ENCODE assay signal across 17 cellular contexts in the genomic region with DNA sequence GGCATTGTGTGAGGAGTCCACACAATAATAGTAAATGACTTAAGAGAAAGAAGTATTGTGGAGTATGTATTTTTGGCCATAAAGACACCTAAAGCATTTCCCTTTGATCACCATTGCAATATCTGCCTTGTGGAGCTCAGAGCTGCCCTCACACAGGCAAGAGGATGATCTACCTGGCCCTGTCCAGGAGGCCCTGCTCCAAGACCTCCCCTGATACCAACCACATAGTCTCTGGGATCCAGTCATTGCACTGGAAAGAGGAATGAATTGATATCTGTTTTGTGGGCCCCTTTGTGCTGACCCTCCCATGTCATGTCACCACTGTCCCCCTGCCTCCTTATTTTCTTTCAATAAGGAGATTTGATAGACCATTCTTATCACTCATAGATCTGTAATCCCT.
"Had no signal": no experiment of that assay in that cellular context is flagged by ENCODE, and none has a peak within 500 bp of the region (broad histone marks: within the 10 kb centered on the region; RNA-seq: fewer than 3 reads in every experiment).

No MANE protein-coding gene starts in this region.

- H3K9me3 Mint-ChIP-seq: activated T-cell treated with anti-CD3 and anti-CD28 coated beads, Interleukin-2, amount 50 U/mL, for 24 hours; stimulated activated naive CD8-positive, alpha-beta T cell treated with anti-CD3 and anti-CD28 coated beads, Interleukin-15, Interleukin-2, amounts not matched to agents 100 ng/mL and 50 ng/mL, for 24 hours; T-helper 2 cell treated with Interferon-gamma antibody and Interleukin-4, amounts not matched to agents 5 μg/mL and 100 μg/mL, for 36 hours had no signal

- H3K4me3 ChIP-seq: psoas muscle, vagina had no signal

- DNase-seq: activated CD4-positive, alpha-beta T cell treated with anti-CD3 and anti-CD28 coated beads for 1 hour; activated CD4-positive, alpha-beta T cell treated with anti-CD3 and anti-CD28 coated beads, Interleukin-2, amount 50 U/mL, for 48 hours; activated CD8-positive, alpha-beta memory T cell treated with anti-CD3 and anti-CD28 coated beads, Interleukin-2, amount 10 ng/mL, durations not matched to agents 7 days and 5 days; activated effector memory CD4-positive, alpha-beta T cell treated with Interleukin-2 at 50 U/mL for 16 hours; activated T-cell treated with anti-CD3 and anti-CD28 coated beads, Interleukin-2, amount 50 U/mL, for 24 hours; amniotic stem cell; brain microvascular endothelial cell; cerebellar nuclear complex; dermis blood vessel endothelial cell; hypothalamus; nucleus accumbens; psoas muscle; stimulated activated CD4-positive, alpha-beta T cell treated with anti-CD3 and anti-CD28 coated beads, Interleukin-2, amount 100 ng/mL, for 48 hours had no signal

- H3K27ac ChIP-seq: brain microvascular endothelial cell, psoas muscle, vagina had no signal

- H3K27me3 Mint-ChIP-seq: activated CD8-positive, alpha-beta memory T cell treated with anti-CD3 and anti-CD28 coated beads, Interleukin-2, amount 10 ng/mL, durations not matched to agents 7 days and 5 days; activated T-cell treated with anti-CD3 and anti-CD28 coated beads, Interleukin-2, amount 50 U/mL, for 24 hours; stimulated activated naive CD8-positive, alpha-beta T cell treated with anti-CD3 and anti-CD28 coated beads, Interleukin-15, Interleukin-2, amounts not matched to agents 100 ng/mL and 50 ng/mL, for 24 hours had no signal

- H3K4me1 ChIP-seq: psoas muscle had no signal

- H3K4me3 Mint-ChIP-seq: activated CD8-positive, alpha-beta memory T cell treated with anti-CD3 and anti-CD28 coated beads, Interleukin-2, amount 10 ng/mL, durations not matched to agents 7 days and 5 days; activated T-cell treated with anti-CD3 and anti-CD28 coated beads, Interleukin-2, amount 50 U/mL, for 24 hours; stimulated activated naive CD8-positive, alpha-beta T cell treated with anti-CD3 and anti-CD28 coated beads, Interleukin-15, Interleukin-2, amounts not matched to agents 100 ng/mL and 50 ng/mL, for 24 hours; T-helper 2 cell treated with Interferon-gamma antibody and Interleukin-4, amounts not matched to agents 5 μg/mL and 100 μg/mL, for 36 hours had no signal

- H3K4me1 Mint-ChIP-seq: activated CD8-positive, alpha-beta memory T cell treated with anti-CD3 and anti-CD28 coated beads, Interleukin-2, amount 10 ng/mL, durations not matched to agents 7 days and 5 days had no signal

- ATAC-seq: activated CD8-positive, alpha-beta memory T cell treated with anti-CD3 and anti-CD28 coated beads, Interleukin-2, amount 10 ng/mL, durations not matched to agents 7 days and 5 days; activated naive CD4-positive, alpha-beta T cell treated with anti-CD3 and anti-CD28 coated beads, Interleukin-2, amount 50 U/mL, for 72 hours had no signal

- H3K27ac Mint-ChIP-seq: activated CD8-positive, alpha-beta memory T cell treated with anti-CD3 and anti-CD28 coated beads, Interleukin-2, amount 10 ng/mL, durations not matched to agents 7 days and 5 days; activated naive CD4-positive, alpha-beta T cell treated with anti-CD3 and anti-CD28 coated beads, Interleukin-2, amount 50 U/mL, for 72 hours; activated T-cell treated with anti-CD3 and anti-CD28 coated beads, Interleukin-2, amount 50 U/mL, for 24 hours; stimulated activated naive CD8-positive, alpha-beta T cell treated with anti-CD3 and anti-CD28 coated beads, Interleukin-15, Interleukin-2, amounts not matched to agents 100 ng/mL and 50 ng/mL, for 24 hours; T-helper 2 cell treated with Interferon-gamma antibody and Interleukin-4, amounts not matched to agents 5 μg/mL and 100 μg/mL, for 36 hours had no signal

- H3K36me3 ChIP-seq: brain microvascular endothelial cell, vagina had no signal

- H3K9me3 ChIP-seq: psoas muscle, vagina had no signal

- H3K36me3 Mint-ChIP-seq: activated CD8-positive, alpha-beta memory T cell treated with anti-CD3 and anti-CD28 coated beads, Interleukin-2, amount 10 ng/mL, durations not matched to agents 7 days and 5 days; activated naive CD4-positive, alpha-beta T cell treated with anti-CD3 and anti-CD28 coated beads, Interleukin-2, amount 50 U/mL, for 72 hours had no signal

- H3K27me3 ChIP-seq: brain microvascular endothelial cell, vagina had no signal
